Comparison of ENCODE assay signal across 8 cellular contexts in genomic region chr10:42638821-42639270, GRCh38. TPM values are rescaled to one million over a fixed set of nuclear protein-coding genes. Genes with fewer than 3 reads are reported as not detected.
DNase-seq lines count a peak whose midpoint lies in the region; ATAC-seq, FAIRE-seq and TF ChIP-seq lines count a peak whose summit lies in the region.

No MANE protein-coding gene starts in this region.

- no peak overlapping the region for H2BK15ac ChIP-seq in mesendoderm (replicated peaks; ENCODE audit: low read depth)

- H3K23ac ChIP-seq in mesendoderm (ENCODE audit: low read length): no peak overlapping the region

- 0% methylated on average over 6 of the region's 6 CpGs for WGBS in K562 (ENCODE audit: insufficient coverage, low coverage, missing lambda C conversion rate)
- no CpG with 5 or more reads among the region's 6 CpGs for WGBS in mesendoderm (ENCODE audit: extremely low coverage, insufficient coverage, low lambda C conversion rate)
- under 1% methylated on average over 6 of the region's 6 CpGs for WGBS in urinary bladder

- peak overlapping the region; percentile 98 for H3K56ac ChIP-seq in mesendoderm (ENCODE audit: low read length)

- H4K8ac ChIP-seq in mesendoderm (ENCODE audit: low read depth, low read length): no peak overlapping the region

- no peak overlapping the region for H4K5ac ChIP-seq in mesendoderm (ENCODE audit: low read length)

- peak overlapping the region; percentile 96 for H2AFZ ChIP-seq in K562 (ENCODE audit: low read depth, low read length)

- peaks cover 0 to 6% of the 10 kb centered on the region in 2 donors for H3K4me1 ChIP-seq in right atrium auricular region
- peaks cover 9 to 23% of the 10 kb centered on the region in 2 experiments; a peak in 4 of 5 replicates for H3K4me1 ChIP-seq in K562 (replicated peaks in 1 of 2; ENCODE audit: control insufficient read depth in 2 of 2, insufficient read depth in 2 of 2, low read length in 2 of 2)
- no peaks in the 10 kb centered on the region for H3K4me1 ChIP-seq in mesendoderm (ENCODE audit: control insufficient read depth, low read depth, low read length)
- H3K4me1 ChIP-seq in urinary bladder (ENCODE audit: insufficient read depth): no peaks in the 10 kb centered on the region

- TF ChIP-seq POLR2A in K562 (conservative IDR thresholded peaks at IDR 0.05): no peak

- no peak overlapping the region for H2BK120ac ChIP-seq in mesendoderm (ENCODE audit: low read depth, low read length)

- in situ Hi-C loops in K562 (cut with MboI): no loop called here

- TF ChIP-seq EP300 in K562 (IDR thresholded peaks at IDR 0.05; ENCODE audit: low read length): no peak

- H3K79me2 ChIP-seq in K562 (ENCODE audit: control insufficient read depth, insufficient read depth, low read length) (peaks cover 35% of the 10 kb centered on the region; the same call in 2 of the 3 replicates), mesendoderm (ENCODE audit: control insufficient read depth, insufficient read depth, low read length) (peaks cover 2% of the 10 kb centered on the region)

- H3K27ac ChIP-seq in right atrium auricular region: peak overlapping the region; percentile 86 to 93
- H3K27ac ChIP-seq in K562 (ENCODE audit: extremely low read depth, low read depth, low read length): peak overlapping the region; percentile 92
- no peak overlapping the region for H3K27ac ChIP-seq in mesendoderm (ENCODE audit: low read depth, low read length)
- H3K27ac ChIP-seq in urinary bladder (ENCODE audit: low read depth): peak overlapping the region; percentile 96

- H2AK5ac ChIP-seq in mesendoderm (ENCODE audit: low read length): no peak overlapping the region

- DNase-seq in right atrium auricular region (ENCODE audit: low spot score) (no peak), Right ventricle myocardium superior (no peak), K562 (ENCODE audit: extremely low read depth in 1 of 4, low spot score in 3 of 4) (no peak), mesendoderm (no peak), activated gamma-delta T cell treated with Interleukin-2 at 50 U/mL for 16 hours (no peak), COR-L47 (lab: John Stamatoyannopoulos, UW) (no peak)

- TF ChIP-seq CTCF in right atrium auricular region (IDR thresholded peaks at IDR 0.05) (no peak), K562 (IDR thresholded peaks at IDR 0.05 in 2 of 3, conservative IDR thresholded peaks at IDR 0.05 in 1 of 3; ENCODE audit: insufficient read depth in 2 of 3, low read depth in 1 of 3, low read length in 3 of 3) (no peak)

- no peaks in the 10 kb centered on the region for H3K9me1 ChIP-seq in K562 (ENCODE audit: control insufficient read depth, insufficient read depth, low read length)

- peak; percentile 46 for FAIRE-seq in K562 (lab: Jason Lieb, UNC)

- POLR2A ChIA-PET in K562 (lab: Yijun Ruan, JAX): interaction anchor here (0.7 to 0.9 kb wide), 2 partner anchors 9 to 16 kb away, joined by 3 to 5 read pairs; no protein-coding TSS in a partner anchor

- H3K79me1 ChIP-seq in mesendoderm (ENCODE audit: low read length): no peaks in the 10 kb centered on the region

- H3K9ac ChIP-seq in K562 (ENCODE audit: insufficient read depth in 1 of 2, low read depth in 2 of 2, low read length in 2 of 2) (peak overlapping the region; percentile 78 to 94), mesendoderm (ENCODE audit: low read length) (peak overlapping the region; percentile 90)

- no peak; a peak in 1 of 4 replicates for TF ChIP-seq RAD21 in K562 (CRISPR knock-in tag; conservative IDR thresholded peaks at IDR 0.05 in 1 of 2, IDR thresholded peaks at IDR 0.05 in 1 of 2)

- CTCF ChIA-PET in K562 (lab: Yijun Ruan, JAX; ENCODE audit: low intra/inter-chr PET ratio): no interaction called here

- H3K4me2 ChIP-seq in K562 (ENCODE audit: insufficient read depth, low read length): peak overlapping the region; percentile 97
- H3K4me2 ChIP-seq in mesendoderm (ENCODE audit: low read length): peak overlapping the region; percentile 96

- no TSS peak for BruUV-seq in K562 (replicated peaks; lab: Mats Ljungman, UMichigan)

- intact Hi-C loops in Right ventricle myocardium superior (cut with DNase I) (loop anchor here (5.0 kb wide), 1 partner anchor 87 kb away; no protein-coding TSS in a partner anchor), K562 (cut with micrococcal nuclease) (loop anchor here (2.0 to 10.0 kb wide), 3 partner anchors 86 to 274 kb away; partner anchors contain the start of gene BMS1)

- H3K9me3 ChIP-seq in right atrium auricular region (no peaks in the 10 kb centered on the region), K562 (replicated peaks; ENCODE audit: control insufficient read depth, insufficient read depth, low read depth, low read length) (no peaks in the 10 kb centered on the region)

- ATAC-seq in Right ventricle myocardium superior (ENCODE audit: poor library complexity) (no peak), K562 (no peak), HG02884 (IDR thresholded peaks at IDR 0.05; ENCODE audit: unreplicated experiment) (no peak)

- no peaks in the 10 kb centered on the region for H3K27me3 ChIP-seq in right atrium auricular region
- no peaks in the 10 kb centered on the region for H3K27me3 ChIP-seq in K562 (ENCODE audit: control insufficient read depth in 2 of 2, insufficient read depth in 2 of 2, low read length in 2 of 2)
- no peaks in the 10 kb centered on the region for H3K27me3 ChIP-seq in mesendoderm (ENCODE audit: insufficient read depth, low read length, poor library complexity)

- H4K20me1 ChIP-seq in K562 (replicated peaks; ENCODE audit: control insufficient read depth, insufficient read depth, low read length): no peaks in the 10 kb centered on the region

- no peak overlapping the region for H3K4ac ChIP-seq in mesendoderm (ENCODE audit: low read depth, low read length)

- no peaks in the 10 kb centered on the region for H3K36me3 ChIP-seq in right atrium auricular region
- peaks cover 3% of the 10 kb centered on the region; the same call in 1 of the 3 replicates for H3K36me3 ChIP-seq in K562 (ENCODE audit: control insufficient read depth, insufficient read depth, low read length)
- no peaks in the 10 kb centered on the region for H3K36me3 ChIP-seq in mesendoderm (ENCODE audit: control insufficient read depth, insufficient read depth, low read length)
- peaks cover 2% of the 10 kb centered on the region for H3K36me3 ChIP-seq in urinary bladder (ENCODE audit: insufficient read depth)

- no peak overlapping the region for H3K18ac ChIP-seq in mesendoderm (ENCODE audit: low read length)

- H2BK5ac ChIP-seq in mesendoderm (ENCODE audit: low read length): no peak overlapping the region

- H3K4me3 ChIP-seq in right atrium auricular region: peak overlapping the region; percentile 62 to 81
- peak overlapping the region; percentile 77 for H3K4me3 ChIP-seq in K562
- peak overlapping the region; percentile 80 for H3K4me3 ChIP-seq in mesendoderm (ENCODE audit: low read length)
- peak overlapping the region; percentile 66 for H3K4me3 ChIP-seq in urinary bladder (ENCODE audit: low read depth, low read length)

TF ChIP-seq in K562, 482 proteins besides CTCF, POLR2A, EP300 and RAD21 (continues in another document):
- TF ChIP-seq, protein P1, sequence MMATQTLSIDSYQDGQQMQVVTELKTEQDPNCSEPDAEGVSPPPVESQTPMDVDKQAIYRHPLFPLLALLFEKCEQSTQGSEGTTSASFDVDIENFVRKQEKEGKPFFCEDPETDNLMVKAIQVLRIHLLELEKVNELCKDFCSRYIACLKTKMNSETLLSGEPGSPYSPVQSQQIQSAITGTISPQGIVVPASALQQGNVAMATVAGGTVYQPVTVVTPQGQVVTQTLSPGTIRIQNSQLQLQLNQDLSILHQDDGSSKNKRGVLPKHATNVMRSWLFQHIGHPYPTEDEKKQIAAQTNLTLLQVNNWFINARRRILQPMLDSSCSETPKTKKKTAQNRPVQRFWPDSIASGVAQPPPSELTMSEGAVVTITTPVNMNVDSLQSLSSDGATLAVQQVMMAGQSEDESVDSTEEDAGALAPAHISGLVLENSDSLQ (IDR thresholded peaks at IDR 0.05): peak; percentile 23; the same call in 1 of the 2 replicates
- TF ChIP-seq, protein P2, sequence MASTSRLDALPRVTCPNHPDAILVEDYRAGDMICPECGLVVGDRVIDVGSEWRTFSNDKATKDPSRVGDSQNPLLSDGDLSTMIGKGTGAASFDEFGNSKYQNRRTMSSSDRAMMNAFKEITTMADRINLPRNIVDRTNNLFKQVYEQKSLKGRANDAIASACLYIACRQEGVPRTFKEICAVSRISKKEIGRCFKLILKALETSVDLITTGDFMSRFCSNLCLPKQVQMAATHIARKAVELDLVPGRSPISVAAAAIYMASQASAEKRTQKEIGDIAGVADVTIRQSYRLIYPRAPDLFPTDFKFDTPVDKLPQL (IDR thresholded peaks at IDR 0.05; ENCODE audit: extremely low read depth, insufficient read length): no peak
- 0 out of 2 replicates have a peak, but pooled peaks have one; percentile 72 for TF ChIP-seq TOE1 (IDR thresholded peaks at IDR 0.05; ENCODE audit: borderline replicate concordance)
- TF ChIP-seq TOE1 (CRISPR knock-in tag; IDR thresholded peaks at IDR 0.05; ENCODE audit: borderline replicate concordance, low read depth): no peak
- TF ChIP-seq U2AF2 (optimal IDR thresholded peaks at IDR 0.05; ENCODE audit: low read depth, low read length): no peak

RNA-seq across cellular contexts. Expression of gene ZNF33B, which starts 0.5 kb away (rescaled TPM):
- total RNA-seq in right atrium auricular region (10 to 100 TPM in 1 of 2 donors, 1 to 10 TPM in 1; 7.0 to 11.2 TPM), Right ventricle myocardium superior (14.0 TPM), K562 (2014; rRNA removed) (6.9 and 9.7 TPM in 2 replicates), K562 (2014; rRNA removed; fragmentation: Illumina TruSeq; extraction: Trizol) (23.9 and 32.4 TPM in 2 replicates), K562 (2015; rRNA removed; fragmentation: Illumina TruSeq; extraction: Trizol) (17.0 and 18.3 TPM in 2 replicates), K562 (2021) (13.9 and 15.4 TPM in 2 replicates), urinary bladder (35.2 TPM)
- total RNA-seq in K562 (2011; cell fraction: chromatin; rRNA removed; ENCODE audit: low replicate concordance): 23.4 and 28.6 TPM in 2 replicates
- 9.3 and 9.8 TPM in 2 replicates for total RNA-seq in K562 (2011; cell fraction: nucleolus; rRNA removed)
- total RNA-seq in K562 (2011; cell fraction: nucleoplasm; rRNA removed): 11.1 and 13.1 TPM in 2 replicates
- polyA plus RNA-seq in K562 (2011; rRNA removed) (16.8 and 17.7 TPM in 2 replicates), K562 (2014; fragmentation: Illumina TruSeq; extraction: Trizol) (14.8 and 16.9 TPM in 2 replicates), K562 (2014; fragmentation: Nextera tagmentation; extraction: Ambion mirVana) (10 to 100 TPM in 1 of 2 experiments, 1 to 10 TPM in 1; 9.8 to 13.1 TPM), K562 (2014; rRNA removed) (12.7 and 14.0 TPM in 2 replicates), urinary bladder (11.6 TPM)
- 2.4 and 8.5 TPM in 2 replicates for polyA plus RNA-seq in K562 (2011; cell fraction: cytosol; rRNA removed)
- 10.7 and 20.6 TPM in 2 replicates for polyA plus RNA-seq in K562 (2011; cell fraction: nucleus; rRNA removed)
- 8.7 and 20.1 TPM in 2 replicates for polyA plus RNA-seq in K562 (2012)
- polyA minus RNA-seq in K562 (2011; rRNA and poly(A)+ RNA removed): 23.5 and 37.2 TPM in 2 replicates
- polyA minus RNA-seq in K562 (2011; cell fraction: cytosol; rRNA and poly(A)+ RNA removed): 8.6 and 12.9 TPM in 2 replicates
- polyA minus RNA-seq in K562 (2011; cell fraction: nucleus; rRNA and poly(A)+ RNA removed): 7.9 and 18.4 TPM in 2 replicates
- polyA plus RNA-seq in mesendoderm (2013, experiment 1 of 2): 11.6 TPM
- polyA plus RNA-seq in mesendoderm (2013, experiment 2 of 2): 11.6 TPM
